Comparison of ENCODE assay signal across 16 cellular contexts in genomic region chr6:8860671-8861070, GRCh38.
DNase-seq lines count a peak whose midpoint lies in the region; ATAC-seq and TF ChIP-seq lines count a peak whose summit lies in the region.
"Had no signal": no experiment of that assay in that cellular context is flagged by ENCODE, and none has a peak within 500 bp of the region (broad histone marks: within the 10 kb centered on the region; RNA-seq: fewer than 3 reads in every experiment).

No MANE protein-coding gene starts in this region.

- H3K9ac ChIP-seq in adipocyte (ENCODE audit: low read length): no peak overlapping the region

- H3K27me3 ChIP-seq in adipocyte (replicated peaks; ENCODE audit: control insufficient read depth, insufficient read depth, low read length) (no peaks in the 10 kb centered on the region), osteoblast (ENCODE audit: insufficient read depth, low read length) (no peaks in the 10 kb centered on the region)

- TF ChIP-seq POLR2A in GM18505 (IDR thresholded peaks at IDR 0.05; ENCODE audit: borderline replicate concordance, extremely low read depth, insufficient read depth, insufficient read length): no peak

- no peak overlapping the region for H3K27ac ChIP-seq in osteoblast (ENCODE audit: low read depth, low read length)
- H3K27ac ChIP-seq: SK-N-MC had no signal

- H4K20me1 ChIP-seq in osteoblast (ENCODE audit: insufficient read depth, low read length): no peaks in the 10 kb centered on the region

- peaks cover 0 to 3% of the 10 kb centered on the region in 2 donors for H3K4me1 Mint-ChIP-seq in stimulated activated naive B cell treated with anti-CD40 and anti-IgM and Interleukin-4, amounts not matched to agents 10 μg/mL and 1 μg/mL and 100 μg/mL, for 72 hours
- H3K4me1 Mint-ChIP-seq: T-cell had no signal

- H3K79me2 ChIP-seq in osteoblast (ENCODE audit: insufficient read depth, low read length): no peaks in the 10 kb centered on the region

- no peak overlapping the region for H3K4me3 Mint-ChIP-seq in stimulated activated naive B cell treated with anti-CD40 and anti-IgM and Interleukin-4, amounts not matched to agents 10 μg/mL and 1 μg/mL and 100 μg/mL, for 72 hours
- H3K4me3 Mint-ChIP-seq: B cell; CD8-positive, alpha-beta T cell; T-cell had no signal

- no peak overlapping the region for H2AFZ ChIP-seq in osteoblast (ENCODE audit: low read length)

- no peak overlapping the region for H3K4me3 ChIP-seq in adipocyte (ENCODE audit: low read length)
- no peak overlapping the region for H3K4me3 ChIP-seq in osteoblast (ENCODE audit: insufficient read depth, low read length)
- H3K4me3 ChIP-seq: SK-N-MC had no signal

- H3K4me1 ChIP-seq in adipocyte (ENCODE audit: control insufficient read depth, insufficient read depth, low read length) (peaks cover 11% of the 10 kb centered on the region), osteoblast (ENCODE audit: insufficient read depth, low read length) (no peaks in the 10 kb centered on the region)

- ATAC-seq in GM18505 (IDR thresholded peaks at IDR 0.05; ENCODE audit: unreplicated experiment) (peak; percentile 82), HG03342 (IDR thresholded peaks at IDR 0.05; ENCODE audit: unreplicated experiment) (peak; percentile 68)
- peak; percentile 36 to 58 for ATAC-seq in stimulated activated naive B cell treated with anti-CD40 and anti-IgM and Interleukin-4, amounts not matched to agents 10 μg/mL and 1 μg/mL and 100 μg/mL, for 72 hours (replicated peaks)
- ATAC-seq: CD8-positive, alpha-beta T cell; T-cell had no signal

- H3K27me3 Mint-ChIP-seq in stimulated activated naive B cell treated with anti-CD40 and anti-IgM and Interleukin-4, amounts not matched to agents 10 μg/mL and 1 μg/mL and 100 μg/mL, for 72 hours: no peaks in the 10 kb centered on the region
- H3K27me3 Mint-ChIP-seq: B cell, T-cell had no signal

- H3K4me2 ChIP-seq in osteoblast (ENCODE audit: insufficient read depth, low read length): no peak overlapping the region

- DNase-seq in adipocyte (ENCODE audit: low read depth): peak; percentile 7
- no peak for DNase-seq in stimulated activated naive B cell treated with anti-CD40 and anti-IgM and Interleukin-4, amounts not matched to agents 10 μg/mL and 1 μg/mL and 100 μg/mL, for 72 hours
- DNase-seq in stimulated activated CD4-positive, alpha-beta T cell treated with anti-CD3 and anti-CD28 coated beads, Interleukin-4, amount 100 ng/mL, for 24 hours: no peak
- no peak for DNase-seq in osteoblast (ENCODE audit: insufficient read length, low spot score, missing footprints)
- DNase-seq in activated CD4-positive, alpha-beta T cell treated with anti-CD3 and anti-CD28 coated beads, Interleukin-2, amount 50 U/mL, for 1 hour: no peak
- DNase-seq: CD8-positive, alpha-beta T cell; EL; NCI-H1092 treated with DMSO at 0.1 percent for 48 hours; NCI-H1694; NCI-H446; NCI-H748 treated with DMSO at 0.1 percent for 48 hours; T-cell had no signal

- no peak overlapping the region for H3K27ac Mint-ChIP-seq in stimulated activated naive B cell treated with anti-CD40 and anti-IgM and Interleukin-4, amounts not matched to agents 10 μg/mL and 1 μg/mL and 100 μg/mL, for 72 hours
- H3K27ac Mint-ChIP-seq: B cell; CD8-positive, alpha-beta T cell; T-cell had no signal

- H3K9me3 ChIP-seq in adipocyte (ENCODE audit: control insufficient read depth, low read length): no peaks in the 10 kb centered on the region
- peaks cover 3% of the 10 kb centered on the region for H3K9me3 ChIP-seq in osteoblast (ENCODE audit: low read depth, low read length)

- H3K36me3 Mint-ChIP-seq in stimulated activated naive B cell treated with anti-CD40 and anti-IgM and Interleukin-4, amounts not matched to agents 10 μg/mL and 1 μg/mL and 100 μg/mL, for 72 hours: no peaks in the 10 kb centered on the region
- H3K36me3 Mint-ChIP-seq: CD8-positive, alpha-beta T cell; T-cell had no signal

- H3K36me3 ChIP-seq in adipocyte (ENCODE audit: control insufficient read depth, insufficient read depth, low read length, severe bottlenecking): no peaks in the 10 kb centered on the region
- no peaks in the 10 kb centered on the region for H3K36me3 ChIP-seq in osteoblast (ENCODE audit: insufficient read depth, low read length)

- no peaks in the 10 kb centered on the region for H3K9me3 Mint-ChIP-seq in stimulated activated naive B cell treated with anti-CD40 and anti-IgM and Interleukin-4, amounts not matched to agents 10 μg/mL and 1 μg/mL and 100 μg/mL, for 72 hours
- H3K9me3 Mint-ChIP-seq: CD8-positive, alpha-beta T cell had no signal

- TF ChIP-seq CTCF in osteoblast (IDR thresholded peaks at IDR 0.05; ENCODE audit: extremely low read depth, low read depth, low read length): no peak
